Comparison of ENCODE assay signal across 21 cellular contexts in genomic region chr7:113456533-113456932, GRCh38.
"Had no signal": no experiment of that assay in that cellular context is flagged by ENCODE, and none has a peak within 500 bp of the region (broad histone marks: within the 10 kb centered on the region; RNA-seq: fewer than 3 reads in every experiment).

No MANE protein-coding gene starts in this region.

- ATAC-seq: Panc1, PC-3, SK-N-SH treated with all-trans-retinoic acid at 6 μM for 48 hours had no signal

- H3K27ac ChIP-seq: RWPE1 had no signal

- DNase-seq: KBM-7; MV-4-11; NCI-H1048; NCI-H1105; NCI-H1417; NCI-H1436 treated with DMSO at 0.1 percent for 48 hours; NCI-H1694; NCI-H187 treated with DMSO at 0.1 percent for 48 hours; NCI-H2029 treated with DMSO at 0.1 percent for 48 hours; NCI-H2171 treated with DMSO at 0.1 percent for 48 hours; NCI-H345; NCI-H446 treated with DMSO at 0.1 percent for 48 hours; NCI-H510A treated with DMSO at 0.1 percent for 48 hours; NCI-H526; NCI-H774; NK-92 treated with Interleukin-12 subunit alpha and Interleukin-12 subunit beta, amount 100 ng/mL, for 24 hours; PC-3; SHP77 had no signal
